Comparison of ENCODE assay signal across 18 cellular contexts in genomic region chr2:176172007-176172747, GRCh38. TPM values are rescaled to one million over a fixed set of nuclear protein-coding genes. Genes with fewer than 3 reads are reported as not detected.
A peak's percentile ranks its signal among the peaks of the same experiment; 100 is the strongest.
DNase-seq lines count a peak whose midpoint lies in the region; ATAC-seq, FAIRE-seq and TF ChIP-seq lines count a peak whose summit lies in the region.
"Had no signal": no experiment of that assay in that cellular context is flagged by ENCODE, and none has a peak within 500 bp of the region (broad histone marks: within the 10 kb centered on the region; RNA-seq: fewer than 3 reads in every experiment).

No MANE protein-coding gene starts in this region.

- no peaks in the 10 kb centered on the region; a peak in 1 of 8 replicates for H3K36me3 ChIP-seq in H1 (ENCODE audit: control insufficient read depth in 2 of 4, insufficient read depth in 4 of 4, low read length in 3 of 4)
- no peaks in the 10 kb centered on the region for H3K36me3 ChIP-seq in naive thymus-derived CD4-positive, alpha-beta T cell (ENCODE audit: control insufficient read depth in 2 of 3, insufficient read depth in 3 of 3, low read length in 3 of 3)
- H3K36me3 ChIP-seq: neutrophil had no signal

- no peak for FAIRE-seq in H1 (lab: Jason Lieb, UNC)

- H2AFZ ChIP-seq in H1 (ENCODE audit: low read length), result peak overlapping the region; percentile 7; the same call in 1 of the 2 replicates
- H2AFZ ChIP-seq: GM23248 had no signal

- H2BK12ac ChIP-seq in H1 (ENCODE audit: low read depth, low read length), result peak overlapping the region; percentile 75

- no peaks in the 10 kb centered on the region for H3K79me2 ChIP-seq in H1 (ENCODE audit: control insufficient read depth in 1 of 2, insufficient read depth in 2 of 2, low read length in 2 of 2)

- 5% methylated on average over 41 of the region's 57 CpGs; no CpG with 5 or more reads in 1 of the 2 experiments for WGBS in H1 (ENCODE audit: extremely low coverage in 1 of 2, insufficient coverage in 1 of 2, insufficient read length in 1 of 2, insufficient replicate concordance in 2 of 2, low coverage in 1 of 2, low lambda C conversion rate in 2 of 2, missing lambda C conversion rate in 1 of 2), 2 experiments

- no peak for TF ChIP-seq POLR2A in H1 (IDR thresholded peaks at IDR 0.05; ENCODE audit: control extremely low read depth in 1 of 2, low read depth in 2 of 2, low read length in 2 of 2)

- POLR2A ChIA-PET in activated naive CD8-positive, alpha-beta T cell treated with anti-CD3 and anti-CD28 coated beads, Interleukin-2, amount 10 ng/mL, durations not matched to agents 7 days and 5 days (lab: Charles Lee), result no interaction called here
- POLR2A ChIA-PET in H1 (lab: Charles Lee; ENCODE audit: partially characterized antibody), result interaction anchor here (0.5 to 1.3 kb wide), 2 partner anchors 14 to 48 kb away, joined by 3 to 6 read pairs; no protein-coding TSS in a partner anchor
- POLR2A ChIA-PET in naive thymus-derived CD4-positive, alpha-beta T cell (lab: Charles Lee), result no interaction called here

- no peak for DNase-seq in activated naive CD8-positive, alpha-beta T cell treated with anti-CD3 and anti-CD28 coated beads, Interleukin-2, amount 10 ng/mL, durations not matched to agents 7 days and 5 days
- DNase-seq in activated naive CD8-positive, alpha-beta T cell treated with anti-CD3 and anti-CD28 coated beads for 36 hours, result no peak
- DNase-seq in H1 (ENCODE audit: low read depth in 1 of 2, low spot score in 2 of 2) (peak in 1 of 2 experiments; percentile 78), substantia nigra (lab: John Stamatoyannopoulos, UW) (peak in 2 of 49 donors; percentile 17 to 60), dedifferentiated amniotic fluid mesenchymal stem cell (ENCODE audit: extremely low spot score) (no peak), NCI-H82 (lab: John Stamatoyannopoulos, UW) (no peak)
- DNase-seq in naive thymus-derived CD4-positive, alpha-beta T cell, result no peak
- DNase-seq: activated naive CD4-positive, alpha-beta T cell treated with Interleukin-2 at 50 U/mL for 16 hours; CD8-positive, alpha-beta memory T cell; effector CD8-positive, alpha-beta T cell; GM23248; NCI-H2081 had no signal

- no peak overlapping the region for H2AK5ac ChIP-seq in H1 (ENCODE audit: low read depth, low read length)

- no peak for TF ChIP-seq CTCF in H1 (IDR thresholded peaks at IDR 0.05; ENCODE audit: control extremely low read depth in 1 of 3, insufficient read depth in 1 of 3, low read depth in 1 of 3, low read length in 3 of 3)

- no peak overlapping the region for H3K4me3 Mint-ChIP-seq in activated naive CD8-positive, alpha-beta T cell treated with anti-CD3 and anti-CD28 coated beads, Interleukin-2, amount 10 ng/mL, durations not matched to agents 7 days and 5 days
- no peak overlapping the region for H3K4me3 Mint-ChIP-seq in activated naive CD8-positive, alpha-beta T cell treated with anti-CD3 and anti-CD28 coated beads for 36 hours
- H3K4me3 Mint-ChIP-seq in naive thymus-derived CD4-positive, alpha-beta T cell, result peak overlapping the region in 6 of 10 donors; percentile 18 to 69 (median 28)
- H3K4me3 Mint-ChIP-seq: stimulated activated effector memory CD8-positive, alpha-beta T cell treated with anti-CD3 and anti-CD28 coated beads, Interleukin-12 subunit alpha, Interleukin-12 subunit beta, amount 100 ng/mL, for 72 hours had no signal

- no peak overlapping the region for H3K56ac ChIP-seq in H1 (replicated peaks; ENCODE audit: insufficient read length, low read depth, low read length)

- CTCF ChIA-PET in H1 (lab: Charles Lee; ENCODE audit: partially characterized antibody), result interaction anchor here (1.0 to 7.5 kb wide), 8 partner anchors 10 to 480 kb away, joined by 3 to 60 read pairs (median 4); partner anchors contain the start of gene HOXD1
- CTCF ChIA-PET in naive thymus-derived CD4-positive, alpha-beta T cell (lab: Charles Lee), result no interaction called here

- no peak overlapping the region for H3K4ac ChIP-seq in H1 (replicated peaks; ENCODE audit: insufficient read length, low read depth, low read length)

- no peaks in the 10 kb centered on the region for H3K79me1 ChIP-seq in H1 (ENCODE audit: low read depth, low read length)

- peak overlapping the region; percentile 76 to 81 for H3K4me2 ChIP-seq in H1 (ENCODE audit: insufficient read depth in 1 of 2, low read depth in 2 of 2, low read length in 2 of 2)

- H3K27me3 ChIP-seq in H1 (replicated peaks in 1 of 4; ENCODE audit: control insufficient read depth in 3 of 4, extremely low read depth in 1 of 4, insufficient read depth in 3 of 4, low read length in 3 of 4), result peaks cover 94 to 100% (median 99%) of the 10 kb centered on the region in 4 experiments
- H3K27me3 ChIP-seq in naive thymus-derived CD4-positive, alpha-beta T cell (ENCODE audit: control insufficient read depth in 2 of 2, insufficient read depth in 2 of 2, low read length in 2 of 2), result peaks cover 17 to 51% of the 10 kb centered on the region in 2 donors

- H3K9me3 Mint-ChIP-seq in activated naive CD8-positive, alpha-beta T cell treated with anti-CD3 and anti-CD28 coated beads, Interleukin-2, amount 10 ng/mL, durations not matched to agents 7 days and 5 days, result peaks cover 3% of the 10 kb centered on the region
- peaks cover 3% of the 10 kb centered on the region for H3K9me3 Mint-ChIP-seq in activated naive CD8-positive, alpha-beta T cell treated with anti-CD3 and anti-CD28 coated beads for 36 hours
- H3K9me3 Mint-ChIP-seq in naive thymus-derived CD4-positive, alpha-beta T cell, result peaks cover 0 to 24% (median 3%) of the 10 kb centered on the region in 11 donors
- H3K9me3 Mint-ChIP-seq: stimulated activated effector memory CD8-positive, alpha-beta T cell treated with anti-CD3 and anti-CD28 coated beads, Interleukin-12 subunit alpha, Interleukin-12 subunit beta, amount 100 ng/mL, for 72 hours had no signal

- peaks cover 3 to 37% of the 10 kb centered on the region in 2 experiments for H4K20me1 ChIP-seq in H1 (replicated peaks in 1 of 2; ENCODE audit: control insufficient read depth in 1 of 2, insufficient read depth in 2 of 2, low read length in 2 of 2)

- H2BK20ac ChIP-seq in H1 (ENCODE audit: low read length), result no peak overlapping the region

- intact Hi-C loops in naive thymus-derived CD4-positive, alpha-beta T cell (cut with micrococcal nuclease), result loop anchor here in 1 of 2 donors (2.0 kb wide), 1 partner anchor 15 kb away; no protein-coding TSS in a partner anchor

- H3K23me2 ChIP-seq in H1 (ENCODE audit: low read depth, low read length), result peaks cover 3% of the 10 kb centered on the region; the same call in 1 of the 2 replicates

- no peak overlapping the region for H3K27ac ChIP-seq in H1 (ENCODE audit: low read depth, low read length)
- H3K27ac ChIP-seq in naive thymus-derived CD4-positive, alpha-beta T cell (ENCODE audit: low read depth, low read length), result no peak overlapping the region
- H3K27ac ChIP-seq in substantia nigra (ENCODE audit: low read depth, low read length, poor library complexity, severe bottlenecking), result peak overlapping the region; percentile 45
- H3K27ac ChIP-seq: GM23248, neutrophil had no signal

- H3K9me3 ChIP-seq in H1 (ENCODE audit: insufficient read depth in 2 of 2, low read depth in 1 of 2, low read length in 1 of 2), result no peaks in the 10 kb centered on the region
- H3K9me3 ChIP-seq in naive thymus-derived CD4-positive, alpha-beta T cell (ENCODE audit: control insufficient read depth in 2 of 3, low read length in 3 of 3), result no peaks in the 10 kb centered on the region
- H3K9me3 ChIP-seq: neutrophil had no signal

- H3K14ac ChIP-seq in H1 (ENCODE audit: insufficient read length), result no peak overlapping the region

- no peak overlapping the region for H2BK120ac ChIP-seq in H1 (replicated peaks; ENCODE audit: low read depth, low read length)

- H3K4me3 ChIP-seq in H1 (ENCODE audit: extremely low read depth in 1 of 4, insufficient read depth in 2 of 4, low read depth in 3 of 4, low read length in 4 of 4), result peak overlapping the region in 3 of 4 experiments; percentile 7 to 47 (median 14); a peak in 5 of 8 replicates
- no peak overlapping the region for H3K4me3 ChIP-seq in naive thymus-derived CD4-positive, alpha-beta T cell (ENCODE audit: low read length)
- H3K4me3 ChIP-seq: GM23248 had no signal

- H3K36me3 Mint-ChIP-seq in activated naive CD8-positive, alpha-beta T cell treated with anti-CD3 and anti-CD28 coated beads, Interleukin-2, amount 10 ng/mL, durations not matched to agents 7 days and 5 days, result peaks cover 2% of the 10 kb centered on the region
- peaks cover 1% of the 10 kb centered on the region for H3K36me3 Mint-ChIP-seq in activated naive CD8-positive, alpha-beta T cell treated with anti-CD3 and anti-CD28 coated beads for 36 hours
- peaks cover 0 to 4% (median 0%) of the 10 kb centered on the region in 5 donors for H3K36me3 Mint-ChIP-seq in naive thymus-derived CD4-positive, alpha-beta T cell
- H3K36me3 Mint-ChIP-seq: stimulated activated effector memory CD8-positive, alpha-beta T cell treated with anti-CD3 and anti-CD28 coated beads, Interleukin-12 subunit alpha, Interleukin-12 subunit beta, amount 100 ng/mL, for 72 hours had no signal

- ATAC-seq in activated naive CD8-positive, alpha-beta T cell treated with anti-CD3 and anti-CD28 coated beads, Interleukin-2, amount 10 ng/mL, durations not matched to agents 7 days and 5 days (ENCODE audit: low read depth), result no peak
- ATAC-seq in naive thymus-derived CD4-positive, alpha-beta T cell, result no peak
- ATAC-seq in GM21825 (IDR thresholded peaks at IDR 0.05; ENCODE audit: unreplicated experiment), result no peak
- ATAC-seq: Panc1; stimulated activated effector memory CD8-positive, alpha-beta T cell treated with anti-CD3 and anti-CD28 coated beads, Interleukin-12 subunit alpha, Interleukin-12 subunit beta, amount 100 ng/mL, for 72 hours had no signal

- H3K4me1 ChIP-seq in H1 (replicated peaks in 1 of 4; ENCODE audit: control insufficient read depth in 3 of 4, insufficient read depth in 4 of 4, low read length in 3 of 4), result peaks cover 3 to 25% (median 15%) of the 10 kb centered on the region in 4 experiments
- H3K4me1 ChIP-seq in naive thymus-derived CD4-positive, alpha-beta T cell (ENCODE audit: control insufficient read depth in 2 of 2, insufficient read depth in 2 of 2, low read length in 2 of 2), result no peaks in the 10 kb centered on the region

- no peak; a peak in 1 of 4 replicates for TF ChIP-seq RAD21 in H1 (IDR thresholded peaks at IDR 0.05 in 1 of 2, conservative IDR thresholded peaks at IDR 0.05 in 1 of 2; ENCODE audit: low read depth in 2 of 2, low read length in 2 of 2)

- no peak overlapping the region for H4K91ac ChIP-seq in H1 (replicated peaks; ENCODE audit: insufficient read length, low read length)

- no peak overlapping the region for H4K5ac ChIP-seq in H1 (ENCODE audit: insufficient read length, low read depth, low read length)

- H2BK5ac ChIP-seq in H1 (ENCODE audit: low read depth, low read length), result no peak overlapping the region

- peaks cover 78% of the 10 kb centered on the region for H3K27me3 Mint-ChIP-seq in activated naive CD8-positive, alpha-beta T cell treated with anti-CD3 and anti-CD28 coated beads, Interleukin-2, amount 10 ng/mL, durations not matched to agents 7 days and 5 days
- H3K27me3 Mint-ChIP-seq in activated naive CD8-positive, alpha-beta T cell treated with anti-CD3 and anti-CD28 coated beads for 36 hours, result peaks cover 97% of the 10 kb centered on the region
- peaks cover 82 to 97% (median 87%) of the 10 kb centered on the region in 5 donors for H3K27me3 Mint-ChIP-seq in naive thymus-derived CD4-positive, alpha-beta T cell

- no peak overlapping the region for H2BK15ac ChIP-seq in H1 (ENCODE audit: low read length)

- no peak for TF ChIP-seq EP300 in H1 (IDR thresholded peaks at IDR 0.05; ENCODE audit: borderline replicate concordance in 1 of 2, low read depth in 2 of 2, low read length in 2 of 2)

- peak overlapping the region; percentile 43; the same call in 1 of the 2 replicates for H3K18ac ChIP-seq in H1 (ENCODE audit: extremely low read depth, low read length)

- peaks cover 6% of the 10 kb centered on the region for H3K4me1 Mint-ChIP-seq in activated naive CD8-positive, alpha-beta T cell treated with anti-CD3 and anti-CD28 coated beads, Interleukin-2, amount 10 ng/mL, durations not matched to agents 7 days and 5 days
- H3K4me1 Mint-ChIP-seq in activated naive CD8-positive, alpha-beta T cell treated with anti-CD3 and anti-CD28 coated beads for 36 hours, result peaks cover 24% of the 10 kb centered on the region
- peaks cover 0 to 33% (median 16%) of the 10 kb centered on the region in 7 donors for H3K4me1 Mint-ChIP-seq in naive thymus-derived CD4-positive, alpha-beta T cell

- H3K27ac Mint-ChIP-seq in activated naive CD8-positive, alpha-beta T cell treated with anti-CD3 and anti-CD28 coated beads, Interleukin-2, amount 10 ng/mL, durations not matched to agents 7 days and 5 days, result peak overlapping the region; percentile 54
- no peak overlapping the region for H3K27ac Mint-ChIP-seq in activated naive CD8-positive, alpha-beta T cell treated with anti-CD3 and anti-CD28 coated beads for 36 hours
- peak overlapping the region in 1 of 9 donors; percentile 46 for H3K27ac Mint-ChIP-seq in naive thymus-derived CD4-positive, alpha-beta T cell
- H3K27ac Mint-ChIP-seq: stimulated activated effector memory CD8-positive, alpha-beta T cell treated with anti-CD3 and anti-CD28 coated beads, Interleukin-12 subunit alpha, Interleukin-12 subunit beta, amount 100 ng/mL, for 72 hours had no signal

- no peak overlapping the region for H3K23ac ChIP-seq in H1 (ENCODE audit: insufficient read length)

- peak overlapping the region; percentile 79 for H4K8ac ChIP-seq in H1 (ENCODE audit: extremely low read depth, insufficient read depth, low read length)

- H3K9ac ChIP-seq in H1 (replicated peaks in 1 of 4; ENCODE audit: extremely low read depth in 1 of 4, low read depth in 3 of 4, low read length in 3 of 4), result no peak overlapping the region
- H3K9ac ChIP-seq: GM23248 had no signal

RNA-seq across cellular contexts. Expression of gene HOXD3, which starts 15.1 kb away (rescaled TPM):
- not detected for total RNA-seq in activated naive CD8-positive, alpha-beta T cell treated with anti-CD3 and anti-CD28 coated beads, Interleukin-2, amount 10 ng/mL, durations not matched to agents 7 days and 5 days
- total RNA-seq in activated naive CD8-positive, alpha-beta T cell treated with anti-CD3 and anti-CD28 coated beads for 36 hours, result not detected
- total RNA-seq in H1 (2021; fragmentation: NEBNext Ultra II Directional; extraction: Animal tissue kit (Norgen Biotek cat#: 25700)), result not detected in 2 replicates
- not detected in 2 replicates for polyA plus RNA-seq in H1 (2011; rRNA removed)
- polyA plus RNA-seq in H1 (2011; cell fraction: cytosol; rRNA removed), result not detected
- not detected for polyA plus RNA-seq in H1 (2011; cell fraction: nucleus; rRNA removed)
- polyA plus RNA-seq in H1 (2012, experiment 1 of 2), result not detected in 4 replicates
- not detected for polyA plus RNA-seq in H1 (2012, experiment 2 of 2)
- polyA plus RNA-seq in H1 (2013, experiment 1 of 2), result not detected
- not detected for polyA plus RNA-seq in H1 (2013, experiment 2 of 2)
- polyA minus RNA-seq in H1 (2011; rRNA and poly(A)+ RNA removed), result not detected in 2 replicates
- not detected for polyA minus RNA-seq in H1 (2011; cell fraction: cytosol; rRNA and poly(A)+ RNA removed)
- polyA minus RNA-seq in H1 (2011; cell fraction: nucleus; rRNA and poly(A)+ RNA removed), result not detected
- total RNA-seq in naive thymus-derived CD4-positive, alpha-beta T cell, result not detected
- not detected for polyA plus RNA-seq in naive thymus-derived CD4-positive, alpha-beta T cell
- total RNA-seq: CD8-positive, alpha-beta memory T cell; HT1080 had no signal
- polyA plus RNA-seq: AG04450; CD8-positive, alpha-beta memory T cell had no signal

RNA-seq across cellular contexts. Expression of gene HOXD1, which starts 16.3 kb away (rescaled TPM):
- not detected for total RNA-seq in activated naive CD8-positive, alpha-beta T cell treated with anti-CD3 and anti-CD28 coated beads, Interleukin-2, amount 10 ng/mL, durations not matched to agents 7 days and 5 days
- not detected for total RNA-seq in activated naive CD8-positive, alpha-beta T cell treated with anti-CD3 and anti-CD28 coated beads for 36 hours
- not detected in 2 replicates for total RNA-seq in H1 (2021; fragmentation: NEBNext Ultra II Directional; extraction: Animal tissue kit (Norgen Biotek cat#: 25700))
- 0.03 TPM in 1 of 2 replicates, not detected in the other for polyA plus RNA-seq in H1 (2011; rRNA removed)
- not detected for polyA plus RNA-seq in H1 (2011; cell fraction: cytosol; rRNA removed)
- not detected for polyA plus RNA-seq in H1 (2011; cell fraction: nucleus; rRNA removed)
- polyA plus RNA-seq in H1 (2012, experiment 1 of 2), result not detected in 4 replicates
- 0.13 TPM for polyA plus RNA-seq in H1 (2012, experiment 2 of 2)
- polyA plus RNA-seq in H1 (2013, experiment 1 of 2), result not detected
- polyA plus RNA-seq in H1 (2013, experiment 2 of 2), result 0.02 TPM
- polyA minus RNA-seq in H1 (2011; rRNA and poly(A)+ RNA removed), result not detected in 2 replicates
- polyA minus RNA-seq in H1 (2011; cell fraction: cytosol; rRNA and poly(A)+ RNA removed), result not detected
- polyA minus RNA-seq in H1 (2011; cell fraction: nucleus; rRNA and poly(A)+ RNA removed), result 0.30 TPM
- total RNA-seq in naive thymus-derived CD4-positive, alpha-beta T cell, result not detected
- not detected for polyA plus RNA-seq in naive thymus-derived CD4-positive, alpha-beta T cell
- total RNA-seq: CD8-positive, alpha-beta memory T cell; HT1080 had no signal
- polyA plus RNA-seq: AG04450; CD8-positive, alpha-beta memory T cell had no signal

RNA-seq across cellular contexts. Expression of gene HOXD4, which starts 20.8 kb away (rescaled TPM):
- not detected for total RNA-seq in activated naive CD8-positive, alpha-beta T cell treated with anti-CD3 and anti-CD28 coated beads, Interleukin-2, amount 10 ng/mL, durations not matched to agents 7 days and 5 days
- not detected for total RNA-seq in activated naive CD8-positive, alpha-beta T cell treated with anti-CD3 and anti-CD28 coated beads for 36 hours
- total RNA-seq in H1 (2021; fragmentation: NEBNext Ultra II Directional; extraction: Animal tissue kit (Norgen Biotek cat#: 25700)), result not detected in 2 replicates
- polyA plus RNA-seq in H1 (2011; rRNA removed), result not detected in 2 replicates
- polyA plus RNA-seq in H1 (2011; cell fraction: cytosol; rRNA removed), result not detected
- not detected for polyA plus RNA-seq in H1 (2011; cell fraction: nucleus; rRNA removed)
- polyA plus RNA-seq in H1 (2012, experiment 1 of 2), result not detected in 4 replicates
- polyA plus RNA-seq in H1 (2012, experiment 2 of 2), result not detected
- not detected for polyA plus RNA-seq in H1 (2013, experiment 1 of 2)
- not detected for polyA plus RNA-seq in H1 (2013, experiment 2 of 2)
- polyA minus RNA-seq in H1 (2011; rRNA and poly(A)+ RNA removed), result not detected in 2 replicates
- not detected for polyA minus RNA-seq in H1 (2011; cell fraction: cytosol; rRNA and poly(A)+ RNA removed)
- polyA minus RNA-seq in H1 (2011; cell fraction: nucleus; rRNA and poly(A)+ RNA removed), result not detected
- total RNA-seq in naive thymus-derived CD4-positive, alpha-beta T cell, result not detected
- not detected for polyA plus RNA-seq in naive thymus-derived CD4-positive, alpha-beta T cell
- total RNA-seq: CD8-positive, alpha-beta memory T cell; HT1080 had no signal
- polyA plus RNA-seq: AG04450; CD8-positive, alpha-beta memory T cell had no signal

RNA-seq across cellular contexts. Expression of gene HOXD8, which starts 42.7 kb away (rescaled TPM):
- not detected for total RNA-seq in activated naive CD8-positive, alpha-beta T cell treated with anti-CD3 and anti-CD28 coated beads, Interleukin-2, amount 10 ng/mL, durations not matched to agents 7 days and 5 days
- total RNA-seq in activated naive CD8-positive, alpha-beta T cell treated with anti-CD3 and anti-CD28 coated beads for 36 hours, result not detected
- not detected in 2 replicates for total RNA-seq in H1 (2021; fragmentation: NEBNext Ultra II Directional; extraction: Animal tissue kit (Norgen Biotek cat#: 25700))
- not detected in 2 replicates for polyA plus RNA-seq in H1 (2011; rRNA removed)
- not detected for polyA plus RNA-seq in H1 (2011; cell fraction: cytosol; rRNA removed)
- polyA plus RNA-seq in H1 (2011; cell fraction: nucleus; rRNA removed), result not detected
- polyA plus RNA-seq in H1 (2012, experiment 1 of 2), result not detected in 4 replicates
- polyA plus RNA-seq in H1 (2012, experiment 2 of 2), result not detected
- polyA plus RNA-seq in H1 (2013, experiment 1 of 2), result not detected
- not detected for polyA plus RNA-seq in H1 (2013, experiment 2 of 2)
- polyA minus RNA-seq in H1 (2011; rRNA and poly(A)+ RNA removed), result not detected in 2 replicates
- not detected for polyA minus RNA-seq in H1 (2011; cell fraction: cytosol; rRNA and poly(A)+ RNA removed)
- not detected for polyA minus RNA-seq in H1 (2011; cell fraction: nucleus; rRNA and poly(A)+ RNA removed)
- not detected for total RNA-seq in naive thymus-derived CD4-positive, alpha-beta T cell
- polyA plus RNA-seq in naive thymus-derived CD4-positive, alpha-beta T cell, result not detected
- total RNA-seq: CD8-positive, alpha-beta memory T cell had no signal
- polyA plus RNA-seq: AG04450; CD8-positive, alpha-beta memory T cell had no signal

RNA-seq across cellular contexts. Expression of gene HOXD9, which starts 49.7 kb away (rescaled TPM):
- not detected for total RNA-seq in activated naive CD8-positive, alpha-beta T cell treated with anti-CD3 and anti-CD28 coated beads, Interleukin-2, amount 10 ng/mL, durations not matched to agents 7 days and 5 days
- not detected for total RNA-seq in activated naive CD8-positive, alpha-beta T cell treated with anti-CD3 and anti-CD28 coated beads for 36 hours
- total RNA-seq in H1 (2021; fragmentation: NEBNext Ultra II Directional; extraction: Animal tissue kit (Norgen Biotek cat#: 25700)), result not detected in 2 replicates
- polyA plus RNA-seq in H1 (2011; rRNA removed), result not detected in 2 replicates
- not detected for polyA plus RNA-seq in H1 (2011; cell fraction: cytosol; rRNA removed)
- polyA plus RNA-seq in H1 (2011; cell fraction: nucleus; rRNA removed), result not detected
- polyA plus RNA-seq in H1 (2012, experiment 1 of 2), result not detected in 4 replicates
- not detected for polyA plus RNA-seq in H1 (2012, experiment 2 of 2)
- polyA plus RNA-seq in H1 (2013, experiment 1 of 2), result not detected
- not detected for polyA plus RNA-seq in H1 (2013, experiment 2 of 2)
- not detected in 2 replicates for polyA minus RNA-seq in H1 (2011; rRNA and poly(A)+ RNA removed)
- not detected for polyA minus RNA-seq in H1 (2011; cell fraction: cytosol; rRNA and poly(A)+ RNA removed)
- polyA minus RNA-seq in H1 (2011; cell fraction: nucleus; rRNA and poly(A)+ RNA removed), result not detected
- total RNA-seq in naive thymus-derived CD4-positive, alpha-beta T cell, result not detected
- not detected for polyA plus RNA-seq in naive thymus-derived CD4-positive, alpha-beta T cell
- total RNA-seq: CD8-positive, alpha-beta memory T cell had no signal
- polyA plus RNA-seq: AG04450; CD8-positive, alpha-beta memory T cell had no signal

Comparison
In these comparisons a context has a peak if more than half of its experiments do, and no peak if none do; other contexts are left out.
1. H3K4me3 Mint-ChIP-seq: peak in naive thymus-derived CD4-positive, alpha-beta T cell (6 of 10); none in activated naive CD8-positive, alpha-beta T cell treated with anti-CD3 and anti-CD28 coated beads, Interleukin-2, amount 10 ng/mL, durations not matched to agents 7 days and 5 days (single experiment) and activated naive CD8-positive, alpha-beta T cell treated with anti-CD3 and anti-CD28 coated beads for 36 hours (single experiment).